ENCODE assay signal across 1 cellular context in the genomic region with DNA sequence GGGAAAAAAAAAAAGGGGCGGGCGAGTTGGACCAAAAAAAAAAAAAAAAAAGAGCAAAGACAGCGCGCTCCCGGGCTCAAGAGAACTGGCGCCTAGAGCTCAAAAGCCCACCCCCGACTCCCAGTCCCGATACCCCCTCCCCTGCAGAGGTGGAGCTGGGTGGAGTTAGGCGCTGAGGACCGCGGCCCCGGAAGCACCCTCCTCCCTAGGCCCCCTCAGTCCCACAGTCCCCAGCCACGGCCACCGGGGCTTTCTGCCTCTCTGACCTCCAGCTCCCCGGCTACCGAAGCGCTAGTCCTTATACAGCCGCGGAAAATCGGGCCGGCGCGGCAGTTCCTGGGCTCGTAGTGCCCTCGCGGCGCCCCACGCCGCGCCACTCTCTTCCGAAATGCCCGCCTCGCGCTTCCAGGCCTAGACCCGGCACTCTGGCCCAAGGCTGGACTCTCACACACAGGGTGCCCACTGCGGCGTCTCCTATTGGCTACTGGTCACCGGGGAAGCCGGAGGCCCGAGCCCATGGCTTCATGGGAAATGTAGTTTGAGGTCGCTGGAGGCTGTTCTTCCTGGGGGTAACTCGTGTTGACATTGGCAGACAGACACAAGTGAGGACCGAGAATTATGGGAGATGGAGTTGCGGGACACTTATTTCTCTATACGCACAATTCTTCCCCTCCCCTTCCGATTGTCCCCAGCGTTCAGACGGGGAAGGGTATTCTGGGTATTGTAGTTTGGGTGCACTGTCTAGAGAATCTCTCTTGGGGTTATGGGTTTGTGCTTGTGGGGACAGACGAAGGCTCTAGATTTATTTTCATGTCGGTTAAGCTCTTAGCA.
TF ChIP-seq lines count a peak whose summit lies in the region.

A gene with protein sequence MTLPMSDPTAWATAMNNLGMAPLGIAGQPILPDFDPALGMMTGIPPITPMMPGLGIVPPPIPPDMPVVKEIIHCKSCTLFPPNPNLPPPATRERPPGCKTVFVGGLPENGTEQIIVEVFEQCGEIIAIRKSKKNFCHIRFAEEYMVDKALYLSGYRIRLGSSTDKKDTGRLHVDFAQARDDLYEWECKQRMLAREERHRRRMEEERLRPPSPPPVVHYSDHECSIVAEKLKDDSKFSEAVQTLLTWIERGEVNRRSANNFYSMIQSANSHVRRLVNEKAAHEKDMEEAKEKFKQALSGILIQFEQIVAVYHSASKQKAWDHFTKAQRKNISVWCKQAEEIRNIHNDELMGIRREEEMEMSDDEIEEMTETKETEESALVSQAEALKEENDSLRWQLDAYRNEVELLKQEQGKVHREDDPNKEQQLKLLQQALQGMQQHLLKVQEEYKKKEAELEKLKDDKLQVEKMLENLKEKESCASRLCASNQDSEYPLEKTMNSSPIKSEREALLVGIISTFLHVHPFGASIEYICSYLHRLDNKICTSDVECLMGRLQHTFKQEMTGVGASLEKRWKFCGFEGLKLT (minus strand): TSS at position 427 of the 831 bp plus-strand sequence. CDS start 199,993 bp downstream, outside the sequence.

TF ChIP-seq in HEK293, 187 proteins besides CTCF, POLR2A, EP300 and RAD21 (continued from another document and continues in another):
- no peak for TF ChIP-seq ZNF645 (tag by site-specific recombination; IDR thresholded peaks at IDR 0.05)
- no peak for TF ChIP-seq ZNF585B (tag by site-specific recombination; IDR thresholded peaks at IDR 0.05)
- no peak for TF ChIP-seq HOXD13 (CRISPR knock-in tag; IDR thresholded peaks at IDR 0.05; ENCODE audit: borderline replicate concordance)
- no peak for TF ChIP-seq ZNF521 (tag by site-specific recombination; IDR thresholded peaks at IDR 0.05)
- TF ChIP-seq ZNF423 (tag by site-specific recombination; IDR thresholded peaks at IDR 0.05) = peak; percentile 87
- TF ChIP-seq ZEB2 (tag by site-specific recombination; IDR thresholded peaks at IDR 0.05) = no peak
- TF ChIP-seq HOXA7 (CRISPR knock-in tag; IDR thresholded peaks at IDR 0.05; ENCODE audit: borderline replicate concordance) = no peak
- peak; percentile 86; the same call in 1 of the 2 replicates for TF ChIP-seq ZNF561 (tag by site-specific recombination; IDR thresholded peaks at IDR 0.05; ENCODE audit: borderline replicate concordance)
- no peak for TF ChIP-seq MEIS1 (CRISPR knock-in tag; IDR thresholded peaks at IDR 0.05; ENCODE audit: borderline replicate concordance)
- no peak for TF ChIP-seq ZNF701 (tag by site-specific recombination; IDR thresholded peaks at IDR 0.05)
- TF ChIP-seq, protein P1, sequence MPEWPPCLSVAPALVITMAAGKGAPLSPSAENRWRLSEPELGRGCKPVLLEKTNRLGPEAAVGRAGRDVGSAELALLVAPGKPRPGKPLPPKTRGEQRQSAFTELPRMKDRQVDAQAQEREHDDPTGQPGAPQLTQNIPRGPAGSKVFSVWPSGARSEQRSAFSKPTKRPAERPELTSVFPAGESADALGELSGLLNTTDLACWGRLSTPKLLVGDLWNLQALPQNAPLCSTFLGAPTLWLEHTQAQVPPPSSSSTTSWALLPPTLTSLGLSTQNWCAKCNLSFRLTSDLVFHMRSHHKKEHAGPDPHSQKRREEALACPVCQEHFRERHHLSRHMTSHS (tag by site-specific recombination; IDR thresholded peaks at IDR 0.05) = no peak
- TF ChIP-seq SP7 (tag by site-specific recombination; IDR thresholded peaks at IDR 0.05) = peak; percentile 57
- TF ChIP-seq REPIN1 (tag by site-specific recombination; IDR thresholded peaks at IDR 0.05; ENCODE audit: low read depth) = no peak
- no peak; the same call in 1 of the 2 replicates for TF ChIP-seq ZNF2 (tag by site-specific recombination; IDR thresholded peaks at IDR 0.05)
- TF ChIP-seq KLF1 (tag by site-specific recombination; IDR thresholded peaks at IDR 0.05) = peak; percentile 51
- TF ChIP-seq ZNF280C (tag by site-specific recombination; IDR thresholded peaks at IDR 0.05) = no peak
- TF ChIP-seq ZNF433 (tag by site-specific recombination; IDR thresholded peaks at IDR 0.05; ENCODE audit: low read depth) = no peak
- no peak for TF ChIP-seq ZBTB7A (tag by site-specific recombination; IDR thresholded peaks at IDR 0.05; ENCODE audit: low read depth)
- peak; percentile 83 for TF ChIP-seq SP3 (tag by site-specific recombination; IDR thresholded peaks at IDR 0.05)
- peak; percentile 62 for TF ChIP-seq FEZF1 (tag by site-specific recombination; IDR thresholded peaks at IDR 0.05)
- TF ChIP-seq ZNF175 (tag by site-specific recombination; IDR thresholded peaks at IDR 0.05) = no peak
- no peak for TF ChIP-seq ZNF26 (tag by site-specific recombination; IDR thresholded peaks at IDR 0.05)
- no peak for TF ChIP-seq ZNF157 (tag by site-specific recombination; IDR thresholded peaks at IDR 0.05)
- TF ChIP-seq ZNF24 (tag by site-specific recombination; IDR thresholded peaks at IDR 0.05) = no peak
- no peak for TF ChIP-seq ZNF776 (tag by site-specific recombination; IDR thresholded peaks at IDR 0.05; ENCODE audit: borderline replicate concordance)
- TF ChIP-seq ZBTB26 (tag by site-specific recombination; optimal IDR thresholded peaks at IDR 0.05) = peak; percentile 58
- TF ChIP-seq ZNF529 (tag by site-specific recombination; IDR thresholded peaks at IDR 0.05; ENCODE audit: insufficient replicate concordance) = no peak
- TF ChIP-seq, protein P2, sequence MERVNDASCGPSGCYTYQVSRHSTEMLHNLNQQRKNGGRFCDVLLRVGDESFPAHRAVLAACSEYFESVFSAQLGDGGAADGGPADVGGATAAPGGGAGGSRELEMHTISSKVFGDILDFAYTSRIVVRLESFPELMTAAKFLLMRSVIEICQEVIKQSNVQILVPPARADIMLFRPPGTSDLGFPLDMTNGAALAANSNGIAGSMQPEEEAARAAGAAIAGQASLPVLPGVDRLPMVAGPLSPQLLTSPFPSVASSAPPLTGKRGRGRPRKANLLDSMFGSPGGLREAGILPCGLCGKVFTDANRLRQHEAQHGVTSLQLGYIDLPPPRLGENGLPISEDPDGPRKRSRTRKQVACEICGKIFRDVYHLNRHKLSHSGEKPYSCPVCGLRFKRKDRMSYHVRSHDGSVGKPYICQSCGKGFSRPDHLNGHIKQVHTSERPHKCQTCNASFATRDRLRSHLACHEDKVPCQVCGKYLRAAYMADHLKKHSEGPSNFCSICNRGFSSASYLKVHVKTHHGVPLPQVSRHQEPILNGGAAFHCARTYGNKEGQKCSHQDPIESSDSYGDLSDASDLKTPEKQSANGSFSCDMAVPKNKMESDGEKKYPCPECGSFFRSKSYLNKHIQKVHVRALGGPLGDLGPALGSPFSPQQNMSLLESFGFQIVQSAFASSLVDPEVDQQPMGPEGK (tag by site-specific recombination; IDR thresholded peaks at IDR 0.05) = peak; percentile 87
- no peak for TF ChIP-seq TRIM28 (IDR thresholded peaks at IDR 0.05; ENCODE audit: borderline replicate concordance, low read length)
- no peak for TF ChIP-seq ZNF792 (tag by site-specific recombination; IDR thresholded peaks at IDR 0.05)
- TF ChIP-seq ZNF513 (tag by site-specific recombination; IDR thresholded peaks at IDR 0.05) = no peak
- TF ChIP-seq, protein P3, sequence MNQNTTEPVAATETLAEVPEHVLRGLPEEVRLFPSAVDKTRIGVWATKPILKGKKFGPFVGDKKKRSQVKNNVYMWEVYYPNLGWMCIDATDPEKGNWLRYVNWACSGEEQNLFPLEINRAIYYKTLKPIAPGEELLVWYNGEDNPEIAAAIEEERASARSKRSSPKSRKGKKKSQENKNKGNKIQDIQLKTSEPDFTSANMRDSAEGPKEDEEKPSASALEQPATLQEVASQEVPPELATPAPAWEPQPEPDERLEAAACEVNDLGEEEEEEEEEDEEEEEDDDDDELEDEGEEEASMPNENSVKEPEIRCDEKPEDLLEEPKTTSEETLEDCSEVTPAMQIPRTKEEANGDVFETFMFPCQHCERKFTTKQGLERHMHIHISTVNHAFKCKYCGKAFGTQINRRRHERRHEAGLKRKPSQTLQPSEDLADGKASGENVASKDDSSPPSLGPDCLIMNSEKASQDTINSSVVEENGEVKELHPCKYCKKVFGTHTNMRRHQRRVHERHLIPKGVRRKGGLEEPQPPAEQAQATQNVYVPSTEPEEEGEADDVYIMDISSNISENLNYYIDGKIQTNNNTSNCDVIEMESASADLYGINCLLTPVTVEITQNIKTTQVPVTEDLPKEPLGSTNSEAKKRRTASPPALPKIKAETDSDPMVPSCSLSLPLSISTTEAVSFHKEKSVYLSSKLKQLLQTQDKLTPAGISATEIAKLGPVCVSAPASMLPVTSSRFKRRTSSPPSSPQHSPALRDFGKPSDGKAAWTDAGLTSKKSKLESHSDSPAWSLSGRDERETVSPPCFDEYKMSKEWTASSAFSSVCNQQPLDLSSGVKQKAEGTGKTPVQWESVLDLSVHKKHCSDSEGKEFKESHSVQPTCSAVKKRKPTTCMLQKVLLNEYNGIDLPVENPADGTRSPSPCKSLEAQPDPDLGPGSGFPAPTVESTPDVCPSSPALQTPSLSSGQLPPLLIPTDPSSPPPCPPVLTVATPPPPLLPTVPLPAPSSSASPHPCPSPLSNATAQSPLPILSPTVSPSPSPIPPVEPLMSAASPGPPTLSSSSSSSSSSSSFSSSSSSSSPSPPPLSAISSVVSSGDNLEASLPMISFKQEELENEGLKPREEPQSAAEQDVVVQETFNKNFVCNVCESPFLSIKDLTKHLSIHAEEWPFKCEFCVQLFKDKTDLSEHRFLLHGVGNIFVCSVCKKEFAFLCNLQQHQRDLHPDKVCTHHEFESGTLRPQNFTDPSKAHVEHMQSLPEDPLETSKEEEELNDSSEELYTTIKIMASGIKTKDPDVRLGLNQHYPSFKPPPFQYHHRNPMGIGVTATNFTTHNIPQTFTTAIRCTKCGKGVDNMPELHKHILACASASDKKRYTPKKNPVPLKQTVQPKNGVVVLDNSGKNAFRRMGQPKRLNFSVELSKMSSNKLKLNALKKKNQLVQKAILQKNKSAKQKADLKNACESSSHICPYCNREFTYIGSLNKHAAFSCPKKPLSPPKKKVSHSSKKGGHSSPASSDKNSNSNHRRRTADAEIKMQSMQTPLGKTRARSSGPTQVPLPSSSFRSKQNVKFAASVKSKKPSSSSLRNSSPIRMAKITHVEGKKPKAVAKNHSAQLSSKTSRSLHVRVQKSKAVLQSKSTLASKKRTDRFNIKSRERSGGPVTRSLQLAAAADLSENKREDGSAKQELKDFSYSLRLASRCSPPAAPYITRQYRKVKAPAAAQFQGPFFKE (tag by site-specific recombination; IDR thresholded peaks at IDR 0.05; ENCODE audit: borderline replicate concordance) = no peak
